ENCODE assay signal across 17 cellular contexts in the genomic region with DNA sequence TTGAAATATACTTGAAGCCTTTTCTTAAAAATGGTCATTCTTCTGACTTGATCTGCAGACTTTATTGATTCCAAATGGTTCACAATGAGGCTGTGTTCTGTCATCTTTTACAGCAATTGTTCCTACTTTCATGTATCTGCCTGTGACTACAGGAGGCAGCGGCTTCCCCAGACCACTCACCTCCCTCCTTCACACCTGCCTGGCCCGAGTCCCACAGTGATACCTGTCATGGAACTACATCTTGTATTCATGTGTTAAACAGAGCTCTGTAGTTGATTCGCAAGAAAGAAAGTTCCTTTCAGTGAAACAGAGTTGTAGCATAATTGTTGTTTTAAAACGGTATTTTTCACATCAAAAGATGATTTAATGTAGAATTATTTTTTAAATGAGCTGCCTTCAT.
DNase-seq lines count a peak whose midpoint lies in the region; ATAC-seq and TF ChIP-seq lines count a peak whose summit lies in the region.
"Had no signal": no experiment of that assay in that cellular context is flagged by ENCODE, and none has a peak within 500 bp of the region (broad histone marks: within the 10 kb centered on the region; RNA-seq: fewer than 3 reads in every experiment).

No MANE protein-coding gene starts in this region.

- no peak for TF ChIP-seq CTCF in H9 (conservative IDR thresholded peaks at IDR 0.05)
- TF ChIP-seq CTCF in endodermal cell (conservative IDR thresholded peaks at IDR 0.05): no peak
- no peak for TF ChIP-seq CTCF in SK-N-SH (IDR thresholded peaks at IDR 0.05)

- H3K23ac ChIP-seq in H9 (ENCODE audit: insufficient read length, low read depth, low read length): no peak overlapping the region

- no peak overlapping the region for H3K9ac ChIP-seq in H9 (ENCODE audit: extremely low read depth, insufficient read length, low read length)
- no peak overlapping the region for H3K9ac ChIP-seq in endodermal cell (ENCODE audit: extremely low read depth, low read length, poor library complexity, severe bottlenecking)
- no peak overlapping the region for H3K9ac ChIP-seq in SK-N-SH
- H3K9ac ChIP-seq: GM23248 had no signal

- no peak overlapping the region for H3K18ac ChIP-seq in H9 (ENCODE audit: insufficient read length, low read depth, low read length)

- no peak for TF ChIP-seq RAD21 in SK-N-SH (IDR thresholded peaks at IDR 0.05; ENCODE audit: low read length)

- H3K4ac ChIP-seq in H9 (ENCODE audit: low read depth, low read length): no peak overlapping the region

- H3K79me2 ChIP-seq in H9 (ENCODE audit: insufficient read depth, low read length): no peaks in the 10 kb centered on the region
- no peaks in the 10 kb centered on the region for H3K79me2 ChIP-seq in SK-N-SH (ENCODE audit: insufficient read depth)

- no peak overlapping the region for H4K8ac ChIP-seq in H9 (replicated peaks; ENCODE audit: insufficient read length, low read depth, low read length)

- H2AFZ ChIP-seq in H9 (ENCODE audit: low read length) (no peak overlapping the region), SK-N-SH (ENCODE audit: low read depth) (no peak overlapping the region)
- H2AFZ ChIP-seq: GM23248 had no signal

- POLR2A ChIA-PET in SK-N-SH (lab: Yijun Ruan, JAX): no interaction called here

- no peak overlapping the region for H2BK120ac ChIP-seq in H9 (ENCODE audit: low read depth, low read length, poor library complexity, severe bottlenecking)

- no peaks in the 10 kb centered on the region for H3F3A ChIP-seq in SK-N-SH (replicated peaks; ENCODE audit: insufficient read depth)

- H3K27ac Mint-ChIP-seq in H9 (peak overlapping the region in 1 of 3 experiments; percentile 61; a peak in 2 of 7 replicates), endodermal cell (no peak overlapping the region)
- H3K27ac Mint-ChIP-seq: CD4-positive, alpha-beta memory T cell; HFFc6 had no signal

- no CpG with 5 or more reads among the region's 4 CpGs for WGBS in H9 (ENCODE audit: extremely low coverage, insufficient read length, low lambda C conversion rate)
- 67 to 73% methylated on average over 3 to 4 of the region's 4 CpGs for WGBS in endodermal cell (ENCODE audit: insufficient coverage in 1 of 2, insufficient read length in 1 of 2), 2 experiments
- 57% methylated on average over 4 of the region's 4 CpGs for WGBS in SK-N-SH (ENCODE audit: low lambda C conversion rate)

- no peaks in the 10 kb centered on the region for H4K20me1 ChIP-seq in H9 (ENCODE audit: control insufficient read depth, insufficient read depth, insufficient read length)
- H4K20me1 ChIP-seq in SK-N-SH (ENCODE audit: insufficient read depth): no peaks in the 10 kb centered on the region

- H3K56ac ChIP-seq in H9 (ENCODE audit: insufficient read length, low read depth, low read length): no peak overlapping the region

- H3K4me1 ChIP-seq in H9 (ENCODE audit: insufficient read depth, low read length) (no peaks in the 10 kb centered on the region), endodermal cell (ENCODE audit: control insufficient read depth, insufficient read depth, low read length) (peaks cover 11% of the 10 kb centered on the region), SK-N-SH (ENCODE audit: control insufficient read depth in 1 of 2, insufficient read depth in 2 of 2, low read depth in 1 of 2, low read length in 1 of 2) (no peaks in the 10 kb centered on the region; a peak in 1 of 4 replicates)
- H3K4me1 ChIP-seq: HAP-1 had no signal

- no peak overlapping the region for H3K4me3 ChIP-seq in endodermal cell (ENCODE audit: low read length)
- H3K4me3 ChIP-seq in SK-N-SH (ENCODE audit: low read depth in 2 of 2, low read length in 1 of 2): no peak overlapping the region
- H3K4me3 ChIP-seq: GM23248, HAP-1 had no signal

- H4K91ac ChIP-seq in H9 (ENCODE audit: insufficient read length, low read depth, low read length): no peak overlapping the region

- TF ChIP-seq EP300 in SK-N-SH (IDR thresholded peaks at IDR 0.05; ENCODE audit: borderline replicate concordance in 1 of 2, low read depth in 1 of 2, low read length in 1 of 2): no peak

- H3K27me3 ChIP-seq in H9 (ENCODE audit: insufficient read depth, low read length) (no peaks in the 10 kb centered on the region), endodermal cell (ENCODE audit: control insufficient read depth, insufficient read depth, low read length, poor library complexity, severe bottlenecking) (no peaks in the 10 kb centered on the region), SK-N-SH (ENCODE audit: insufficient read depth) (no peaks in the 10 kb centered on the region)

- no peak overlapping the region for H2BK20ac ChIP-seq in H9 (ENCODE audit: low read depth, low read length, poor library complexity, severe bottlenecking)

- DNase-seq in H9 (peak; percentile 58), endodermal cell (peak; percentile 73), iPS-NIHi7 (ENCODE audit: extremely low spot score) (peak; percentile 43), GOT3 (lab: John Stamatoyannopoulos, UW) (no peak), SK-N-SH (no peak)
- DNase-seq: C1 segment of cervical spinal cord; Calu3; CD4-positive, alpha-beta memory T cell; COR-L47; DMS53; DMS79 treated with DMSO at 0.1 percent for 48 hours; GF-D8; GM23248; HFFc6 had no signal

- no peak overlapping the region for H3T11ph ChIP-seq in H9 (ENCODE audit: low read length)

- H2BK12ac ChIP-seq in H9 (ENCODE audit: insufficient read length, low read depth, low read length): no peak overlapping the region

- CTCF ChIA-PET in SK-N-SH (lab: Yijun Ruan, JAX): no interaction called here

- H3K4me1 Mint-ChIP-seq in H9 (peaks cover 33 to 40% of the 10 kb centered on the region in 2 experiments), endodermal cell (peaks cover 24% of the 10 kb centered on the region)
- H3K4me1 Mint-ChIP-seq: CD4-positive, alpha-beta memory T cell had no signal

- H3K9me3 Mint-ChIP-seq in H9 (peaks cover 9 to 12% of the 10 kb centered on the region in 2 experiments), endodermal cell (peaks cover 13% of the 10 kb centered on the region)

- H3K4me2 ChIP-seq in H9 (ENCODE audit: insufficient read depth, insufficient read length, low read length) (no peak overlapping the region), SK-N-SH (no peak overlapping the region)

- ATAC-seq in HG02798 (IDR thresholded peaks at IDR 0.05; ENCODE audit: poor library complexity, unreplicated experiment) (no peak), GM21529 (IDR thresholded peaks at IDR 0.05; ENCODE audit: unreplicated experiment) (no peak)

- H3K27ac ChIP-seq in H9 (ENCODE audit: insufficient read length, low read depth, low read length) (no peak overlapping the region), endodermal cell (ENCODE audit: low read depth, low read length) (no peak overlapping the region), SK-N-SH (ENCODE audit: low read depth in 2 of 2, low read length in 1 of 2) (no peak overlapping the region)
- H3K27ac ChIP-seq: GM23248 had no signal

- no peak overlapping the region for H2AK5ac ChIP-seq in H9 (ENCODE audit: insufficient read length, low read length)

- H3K27me3 Mint-ChIP-seq in H9 (ENCODE audit: low read depth): peaks cover 14% of the 10 kb centered on the region
- H3K27me3 Mint-ChIP-seq in endodermal cell (ENCODE audit: insufficient read depth): peaks cover 22% of the 10 kb centered on the region
- H3K27me3 Mint-ChIP-seq: CD4-positive, alpha-beta memory T cell had no signal

- no peaks in the 10 kb centered on the region for H3K23me2 ChIP-seq in H9 (ENCODE audit: insufficient read length, low read depth, low read length, poor library complexity, severe bottlenecking)

- H3K9me3 ChIP-seq in H9 (ENCODE audit: control insufficient read depth, low read depth, low read length) (peaks cover 5% of the 10 kb centered on the region), endodermal cell (ENCODE audit: control insufficient read depth, low read length) (no peaks in the 10 kb centered on the region), SK-N-SH (no peaks in the 10 kb centered on the region)
- H3K9me3 ChIP-seq: HAP-1 had no signal

- H3K36me3 Mint-ChIP-seq in H9 (ENCODE audit: insufficient read depth in 1 of 3, low read depth in 3 of 3): peaks cover 5 to 13% (median 8%) of the 10 kb centered on the region in 3 experiments
- peaks cover 3% of the 10 kb centered on the region for H3K36me3 Mint-ChIP-seq in endodermal cell (ENCODE audit: low read depth)
- H3K36me3 Mint-ChIP-seq: CD4-positive, alpha-beta memory T cell had no signal

- H2BK5ac ChIP-seq in H9 (ENCODE audit: insufficient read length, low read length): no peak overlapping the region

- H4K5ac ChIP-seq in H9 (ENCODE audit: insufficient read length, low read depth, low read length): no peak overlapping the region

- H3K4me3 Mint-ChIP-seq in H9: 0 out of 5 replicates have a peak overlapping the region, but pooled peaks of 1 of the 2 experiments have one; percentile 6
- no peak overlapping the region for H3K4me3 Mint-ChIP-seq in endodermal cell
- H3K4me3 Mint-ChIP-seq: CD4-positive, alpha-beta memory T cell; HFFc6 had no signal

- H3K14ac ChIP-seq in H9 (ENCODE audit: insufficient read depth, low read length): no peak overlapping the region

- H3K36me3 ChIP-seq in endodermal cell (ENCODE audit: control insufficient read depth, insufficient read depth, low read length) (no peaks in the 10 kb centered on the region), SK-N-SH (replicated peaks in 1 of 2; ENCODE audit: control insufficient read depth in 1 of 2, insufficient read depth in 2 of 2, low read length in 1 of 2) (no peaks in the 10 kb centered on the region)
- H3K36me3 ChIP-seq: HAP-1 had no signal

- H3K9me2 ChIP-seq in SK-N-SH: no peaks in the 10 kb centered on the region

- no peak overlapping the region for H2BK15ac ChIP-seq in H9 (ENCODE audit: low read depth, low read length)

- H3K79me1 ChIP-seq in H9 (ENCODE audit: insufficient read depth, low read depth, low read length, poor library complexity, severe bottlenecking): no peaks in the 10 kb centered on the region

TF ChIP-seq in SK-N-SH, 30 proteins besides CTCF, POLR2A, EP300 and RAD21:
- TF ChIP-seq ELF1 (IDR thresholded peaks at IDR 0.05) (no peak), TEAD4 (IDR thresholded peaks at IDR 0.05; ENCODE audit: borderline replicate concordance, insufficient read depth) (no peak), TAF1 (IDR thresholded peaks at IDR 0.05; ENCODE audit: borderline replicate concordance, low read depth, low read length) (no peak), MEF2A (IDR thresholded peaks at IDR 0.05; ENCODE audit: borderline replicate concordance, low read depth) (no peak)

Comparison
In these comparisons a context has a peak if more than half of its experiments do, and no peak if none do; other contexts are left out.
1. DNase-seq: peak in H9 (single experiment), endodermal cell (single experiment) and iPS-NIHi7 (single experiment); none in GOT3 (single experiment) and SK-N-SH (single experiment).